Comparison of ENCODE assay signal across 21 cellular contexts in genomic region chr15:58919232-58919631, GRCh38. TPM values are rescaled to one million over a fixed set of nuclear protein-coding genes. Genes with fewer than 3 reads are reported as not detected.
DNase-seq lines count a peak whose midpoint lies in the region; ATAC-seq and TF ChIP-seq lines count a peak whose summit lies in the region.
"Had no signal": no experiment of that assay in that cellular context is flagged by ENCODE, and none has a peak within 500 bp of the region (broad histone marks: within the 10 kb centered on the region; RNA-seq: fewer than 3 reads in every experiment).

No MANE protein-coding gene starts in this region.

- CTCF ChIA-PET in SK-N-SH (lab: Yijun Ruan, JAX): interaction anchor here (1.0 kb wide), 1 partner anchor 9 kb away, joined by 3 read pairs; no protein-coding TSS in a partner anchor
- CTCF ChIA-PET in WTC11 (lab: Charles Lee): no interaction called here
- CTCF ChIA-PET in activated CD8-positive, alpha-beta T cell treated with anti-CD3 and anti-CD28 coated beads for 36 hours (lab: Charles Lee): no interaction called here

- H3K9me3 ChIP-seq in SK-N-SH (no peaks in the 10 kb centered on the region), mesodermal cell (ENCODE audit: control insufficient read depth, low read length) (no peaks in the 10 kb centered on the region), subcutaneous abdominal adipose tissue (ENCODE audit: control insufficient read depth in 5 of 5, low read length in 5 of 5) (no peaks in the 10 kb centered on the region)
- H3K9me3 ChIP-seq: BLaER1, HAP-1 had no signal

- H3K27me3 Mint-ChIP-seq in WTC11 (ENCODE audit: low read depth): no peaks in the 10 kb centered on the region
- no peaks in the 10 kb centered on the region for H3K27me3 Mint-ChIP-seq in activated CD8-positive, alpha-beta T cell treated with anti-CD3 and anti-CD28 coated beads for 36 hours
- H3K27me3 Mint-ChIP-seq: B cell; CD4-positive, alpha-beta T cell; CD8-positive, alpha-beta memory T cell had no signal

- ATAC-seq in SK-N-SH treated with all-trans-retinoic acid at 6 μM for 48 hours (no peak), WTC11 (no peak)
- no peak for ATAC-seq in activated CD8-positive, alpha-beta T cell treated with anti-CD3 and anti-CD28 coated beads for 36 hours

- H2AFZ ChIP-seq in SK-N-SH (ENCODE audit: low read depth): no peak overlapping the region

- no peak overlapping the region for H3K4me3 ChIP-seq in SK-N-SH (ENCODE audit: low read depth in 2 of 2, low read length in 1 of 2)
- H3K4me3 ChIP-seq in mesodermal cell (ENCODE audit: extremely low read depth, insufficient read depth, low read length, poor library complexity, severe bottlenecking): no peak overlapping the region
- no peak overlapping the region for H3K4me3 ChIP-seq in subcutaneous abdominal adipose tissue (ENCODE audit: low read depth in 1 of 5, low read length in 5 of 5)
- H3K4me3 ChIP-seq: BLaER1, HAP-1 had no signal

- intact Hi-C loops in activated CD8-positive, alpha-beta T cell treated with anti-CD3 and anti-CD28 coated beads for 36 hours (cut with micrococcal nuclease): no loop called here

- TF ChIP-seq CTCF in SK-N-SH (IDR thresholded peaks at IDR 0.05) (no peak), WTC11 (IDR thresholded peaks at IDR 0.05) (no peak)
- no peak for TF ChIP-seq CTCF in activated CD8-positive, alpha-beta T cell treated with anti-CD3 and anti-CD28 coated beads for 36 hours (IDR thresholded peaks at IDR 0.05)

- H3K4me1 ChIP-seq in SK-N-SH (ENCODE audit: control insufficient read depth in 1 of 2, insufficient read depth in 2 of 2, low read depth in 1 of 2, low read length in 1 of 2) (peaks cover 0 to 13% of the 10 kb centered on the region in 2 experiments; a peak in 1 of 4 replicates), mesodermal cell (ENCODE audit: control insufficient read depth, insufficient read depth, low read length, poor library complexity, severe bottlenecking) (peaks cover 12% of the 10 kb centered on the region), subcutaneous abdominal adipose tissue (ENCODE audit: control insufficient read depth in 5 of 5, insufficient read depth in 5 of 5, low read length in 5 of 5) (peaks cover 0 to 42% (median 13%) of the 10 kb centered on the region in 5 donors)

- H3K9me2 ChIP-seq in SK-N-SH: no peaks in the 10 kb centered on the region

- H3K36me3 ChIP-seq in SK-N-SH (replicated peaks in 1 of 2; ENCODE audit: control insufficient read depth in 1 of 2, insufficient read depth in 2 of 2, low read length in 1 of 2): peaks cover 16 to 40% of the 10 kb centered on the region in 2 experiments
- peaks cover 73% of the 10 kb centered on the region for H3K36me3 ChIP-seq in mesodermal cell (ENCODE audit: control insufficient read depth, insufficient read depth, low read length)
- peaks cover 0 to 19% (median 9%) of the 10 kb centered on the region in 5 donors for H3K36me3 ChIP-seq in subcutaneous abdominal adipose tissue (ENCODE audit: control insufficient read depth in 5 of 5, insufficient read depth in 5 of 5, low read length in 5 of 5)

- H3F3A ChIP-seq in SK-N-SH (replicated peaks; ENCODE audit: insufficient read depth): peaks cover 15% of the 10 kb centered on the region

- H3K4me2 ChIP-seq in SK-N-SH: peak overlapping the region; percentile 44; the same call in 1 of the 2 replicates
- H3K4me2 ChIP-seq: BLaER1 had no signal

- no peak for TF ChIP-seq EP300 in SK-N-SH (IDR thresholded peaks at IDR 0.05; ENCODE audit: borderline replicate concordance in 1 of 2, low read depth in 1 of 2, low read length in 1 of 2)

- peaks cover 35% of the 10 kb centered on the region for H3K36me3 Mint-ChIP-seq in WTC11
- peaks cover 29% of the 10 kb centered on the region for H3K36me3 Mint-ChIP-seq in activated CD8-positive, alpha-beta T cell treated with anti-CD3 and anti-CD28 coated beads for 36 hours (ENCODE audit: low read depth)

- no peaks in the 10 kb centered on the region for H3K9me3 Mint-ChIP-seq in WTC11
- no peaks in the 10 kb centered on the region for H3K9me3 Mint-ChIP-seq in activated CD8-positive, alpha-beta T cell treated with anti-CD3 and anti-CD28 coated beads for 36 hours
- H3K9me3 Mint-ChIP-seq: CD14-positive monocyte; CD4-positive, alpha-beta T cell; CD8-positive, alpha-beta memory T cell; HFFc6 had no signal

- H3K27me3 ChIP-seq in SK-N-SH (ENCODE audit: insufficient read depth): no peaks in the 10 kb centered on the region
- H3K27me3 ChIP-seq in subcutaneous abdominal adipose tissue (ENCODE audit: control insufficient read depth in 5 of 5, insufficient read depth in 4 of 5, low read length in 5 of 5): no peaks in the 10 kb centered on the region
- H3K27me3 ChIP-seq: BLaER1 had no signal

- TF ChIP-seq RAD21 in SK-N-SH (IDR thresholded peaks at IDR 0.05; ENCODE audit: low read length): no peak

- no peak overlapping the region for H3K27ac Mint-ChIP-seq in WTC11
- H3K27ac Mint-ChIP-seq in activated CD8-positive, alpha-beta T cell treated with anti-CD3 and anti-CD28 coated beads for 36 hours: no peak overlapping the region
- H3K27ac Mint-ChIP-seq: B cell; CD4-positive, alpha-beta T cell; HFFc6 had no signal

- H3K4me1 Mint-ChIP-seq in WTC11: peaks cover 11% of the 10 kb centered on the region; the same call in 1 of the 2 replicates
- H3K4me1 Mint-ChIP-seq in activated CD8-positive, alpha-beta T cell treated with anti-CD3 and anti-CD28 coated beads for 36 hours (ENCODE audit: low read depth): peaks cover 19% of the 10 kb centered on the region

- 98% methylated on average over 7 of the region's 7 CpGs for WGBS in SK-N-SH (ENCODE audit: low lambda C conversion rate)
- 90 to 97% methylated on average over 2 to 6 of the region's 7 CpGs for WGBS in mesodermal cell (ENCODE audit: insufficient coverage in 2 of 2), 2 experiments

- peaks cover 95% of the 10 kb centered on the region for H3K79me2 ChIP-seq in SK-N-SH (ENCODE audit: insufficient read depth)

- POLR2A ChIA-PET in SK-N-SH (lab: Yijun Ruan, JAX) (no interaction called here), WTC11 (lab: Charles Lee) (no interaction called here)
- POLR2A ChIA-PET in activated CD8-positive, alpha-beta T cell treated with anti-CD3 and anti-CD28 coated beads for 36 hours (lab: Charles Lee): no interaction called here

- H3K27ac ChIP-seq in SK-N-SH (ENCODE audit: low read depth in 2 of 2, low read length in 1 of 2) (peak overlapping the region in 1 of 2 experiments; percentile 65; a peak in 1 of 4 replicates), mesodermal cell (ENCODE audit: low read depth, low read length, severe bottlenecking) (peak overlapping the region; percentile 36), subcutaneous abdominal adipose tissue (ENCODE audit: low read depth, low read length) (peak overlapping the region; percentile 79)
- H3K27ac ChIP-seq: 22Rv1, BLaER1 had no signal

- H3K9ac ChIP-seq in SK-N-SH (no peak overlapping the region), subcutaneous abdominal adipose tissue (ENCODE audit: low read length in 5 of 5) (no peak overlapping the region)
- H3K9ac ChIP-seq: BLaER1 had no signal

- DNase-seq in SK-N-SH (no peak), WTC11 (ENCODE audit: low spot score) (no peak), retina (no peak), ureter (ENCODE audit: low spot score) (no peak)
- no peak for DNase-seq in activated CD8-positive, alpha-beta T cell treated with anti-CD3 and anti-CD28 coated beads for 36 hours
- DNase-seq: CD4-positive, alpha-beta T cell; CD8-positive, alpha-beta memory T cell; DMS 273 treated with DMSO at 0.1 percent for 48 hours; DMS79; EL; GDM1; GOT3; HFFc6 had no signal

- H3K4me3 Mint-ChIP-seq in WTC11: no peak overlapping the region
- H3K4me3 Mint-ChIP-seq in activated CD8-positive, alpha-beta T cell treated with anti-CD3 and anti-CD28 coated beads for 36 hours: no peak overlapping the region
- H3K4me3 Mint-ChIP-seq: B cell; CD14-positive monocyte; CD4-positive, alpha-beta T cell; CD8-positive, alpha-beta memory T cell; HFFc6 had no signal

- peaks cover 5% of the 10 kb centered on the region for H4K20me1 ChIP-seq in SK-N-SH (ENCODE audit: insufficient read depth)

TF ChIP-seq in SK-N-SH, 30 proteins besides CTCF, POLR2A, EP300 and RAD21:
- TF ChIP-seq CHD2 (IDR thresholded peaks at IDR 0.05; ENCODE audit: low read length, partially characterized antibody): no peak
- TF ChIP-seq POLR2AphosphoS5 (IDR thresholded peaks at IDR 0.05; ENCODE audit: low read depth, low read length): no peak

TF ChIP-seq in SK-N-SH treated with all-trans-retinoic acid at 6 μM for 48 hours, 23 proteins besides CTCF, POLR2A, EP300 and RAD21 (continues in another document):
- TF ChIP-seq CSDC2 (CRISPR knock-in tag; IDR thresholded peaks at IDR 0.05): no peak
- TF ChIP-seq GLIS3 (CRISPR knock-in tag; IDR thresholded peaks at IDR 0.05): no peak
- no peak for TF ChIP-seq ARNTL (CRISPR knock-in tag; IDR thresholded peaks at IDR 0.05; ENCODE audit: borderline replicate concordance, low read depth)
- no peak for TF ChIP-seq PPARA (CRISPR knock-in tag; IDR thresholded peaks at IDR 0.05; ENCODE audit: borderline replicate concordance)
- no peak for TF ChIP-seq SNAI2 (CRISPR knock-in tag; IDR thresholded peaks at IDR 0.05)
- no peak for TF ChIP-seq RARB (CRISPR knock-in tag; IDR thresholded peaks at IDR 0.05)
- no peak for TF ChIP-seq ZC3H10 (CRISPR knock-in tag; IDR thresholded peaks at IDR 0.05)

TF ChIP-seq in WTC11, 78 proteins besides CTCF, POLR2A, EP300 and RAD21:
- TF ChIP-seq TCF7 (CRISPR knock-in tag; IDR thresholded peaks at IDR 0.05; ENCODE audit: low read depth) (no peak), MLX (CRISPR knock-in tag; IDR thresholded peaks at IDR 0.05) (no peak), FOXK1 (CRISPR knock-in tag; IDR thresholded peaks at IDR 0.05) (no peak), ZNF121 (CRISPR knock-in tag; IDR thresholded peaks at IDR 0.05) (peak; percentile 75; the same call in 1 of the 2 replicates)

RNA-seq across cellular contexts. Expression of gene SLTM, which starts 14.2 kb away (rescaled TPM):
- 48.9 and 54.3 TPM in 2 replicates for polyA plus RNA-seq in SK-N-SH (2012; rRNA removed)
- 41.8 and 48.9 TPM in 2 replicates for polyA plus RNA-seq in SK-N-SH (2012; cell fraction: cytosol; rRNA removed)
- polyA plus RNA-seq in SK-N-SH (2012; cell fraction: nucleus; rRNA removed): 103 and 155 TPM in 2 replicates
- total RNA-seq in WTC11 (2021): 106 to 126 TPM (median 107 TPM) in 3 replicates
- polyA plus RNA-seq in mesodermal cell (2013, experiment 1 of 2): 65.9 TPM
- polyA plus RNA-seq in mesodermal cell (2013, experiment 2 of 2): 61.1 TPM
- 159 TPM for total RNA-seq in ureter
- total RNA-seq in activated CD8-positive, alpha-beta T cell treated with anti-CD3 and anti-CD28 coated beads for 36 hours: 10 to 100 TPM; 79.8 to 89.9 TPM
